ENCODE assay signal across 24 cellular contexts in genomic region chr10:130432271-130432670, GRCh38.
"Had no signal": no experiment of that assay in that cellular context is flagged by ENCODE, and none has a peak within 500 bp of the region (broad histone marks: within the 10 kb centered on the region; RNA-seq: fewer than 3 reads in every experiment).

No MANE protein-coding gene starts in this region.

- H3K4me3 ChIP-seq: dorsolateral prefrontal cortex, gastrocnemius medialis, neural progenitor cell, pancreas, smooth muscle cell, suprapubic skin, transverse colon had no signal

- ATAC-seq: gastrocnemius medialis; left lobe of liver; naive thymus-derived CD4-positive, alpha-beta T cell; pancreas; sciatic nerve; stimulated activated naive CD8-positive, alpha-beta T cell treated with anti-CD3 and anti-CD28 coated beads, Interleukin-15, amount 100 ng/mL, for 72 hours had no signal

- H3K27me3 ChIP-seq: gastrocnemius medialis, neural progenitor cell, pancreas, suprapubic skin, transverse colon had no signal

- DNase-seq: cerebellar nuclear complex; dorsolateral prefrontal cortex; effector CD4-positive, alpha-beta T cell; foreskin fibroblast; gastrocnemius medialis; kidney; mesenchymal stem cell; midbrain; naive thymus-derived CD4-positive, alpha-beta T cell; nucleus accumbens; pancreas; retina; stimulated activated CD4-positive, alpha-beta T cell treated with anti-CD3 and anti-CD28 coated beads, Interleukin-12 subunit alpha, Interleukin-12 subunit beta, amount 100 ng/mL, for 4 hours; stimulated activated CD4-positive, alpha-beta T cell treated with anti-CD3 and anti-CD28 coated beads, Interleukin-1b, Interleukin-23, amount 100 ng/mL, for 48 hours; stimulated activated CD4-positive, alpha-beta T cell treated with anti-CD3 and anti-CD28 coated beads, Interleukin-4, amount 100 ng/mL, for 1 hour; stimulated activated CD8-positive, alpha-beta memory T cell treated with anti-CD3 and anti-CD28 coated beads, Interleukin-4, amount 100 ng/mL, for 48 hours; stimulated activated naive CD4-positive, alpha-beta T cell; stimulated activated naive CD8-positive, alpha-beta T cell treated with anti-CD3 and anti-CD28 coated beads, Interleukin-15, amount 100 ng/mL, for 72 hours; transverse colon had no signal

- H3K36me3 ChIP-seq: gastrocnemius medialis, neural progenitor cell, pancreas, suprapubic skin, transverse colon had no signal

- H3K4me1 ChIP-seq: gastrocnemius medialis, neural progenitor cell, pancreas, suprapubic skin, transverse colon had no signal

- H3K27ac ChIP-seq: dorsolateral prefrontal cortex, gastrocnemius medialis, neural progenitor cell, pancreas, suprapubic skin, transverse colon had no signal

- H3K9me3 ChIP-seq: gastrocnemius medialis, pancreas, suprapubic skin had no signal
